ENCODE assay signal across 1 cellular context in the genomic region with DNA sequence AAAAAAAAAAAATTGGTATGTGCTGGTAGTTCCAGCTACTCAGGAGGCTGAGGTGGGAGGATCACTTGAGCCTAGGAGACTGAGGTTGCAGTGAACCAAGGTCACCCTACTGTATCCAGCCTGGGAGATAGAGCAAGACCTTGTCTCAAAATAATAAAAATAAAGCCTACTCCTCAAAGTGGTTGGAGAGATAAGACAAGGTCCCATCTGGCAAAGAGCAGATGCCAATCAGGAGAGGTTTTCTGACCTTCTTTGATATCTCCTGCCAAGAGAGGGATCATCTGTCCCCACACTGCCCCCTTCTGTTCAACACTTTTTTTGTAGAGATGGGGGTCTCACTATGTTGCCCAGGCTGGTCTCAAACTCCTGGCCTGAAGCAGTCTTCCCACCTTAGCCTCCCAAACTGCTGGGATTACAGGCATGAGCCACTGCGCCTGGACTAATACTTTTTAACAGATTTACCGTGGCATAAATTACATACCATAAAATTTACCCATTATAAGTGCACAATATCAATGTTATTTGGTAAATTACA.
TF ChIP-seq lines count a peak whose summit lies in the region.

No MANE protein-coding gene starts in this region.

TF ChIP-seq in HCT116, 20 proteins besides CTCF, POLR2A, EP300 and RAD21 (continued from another document):
- TF ChIP-seq, protein P1, sequence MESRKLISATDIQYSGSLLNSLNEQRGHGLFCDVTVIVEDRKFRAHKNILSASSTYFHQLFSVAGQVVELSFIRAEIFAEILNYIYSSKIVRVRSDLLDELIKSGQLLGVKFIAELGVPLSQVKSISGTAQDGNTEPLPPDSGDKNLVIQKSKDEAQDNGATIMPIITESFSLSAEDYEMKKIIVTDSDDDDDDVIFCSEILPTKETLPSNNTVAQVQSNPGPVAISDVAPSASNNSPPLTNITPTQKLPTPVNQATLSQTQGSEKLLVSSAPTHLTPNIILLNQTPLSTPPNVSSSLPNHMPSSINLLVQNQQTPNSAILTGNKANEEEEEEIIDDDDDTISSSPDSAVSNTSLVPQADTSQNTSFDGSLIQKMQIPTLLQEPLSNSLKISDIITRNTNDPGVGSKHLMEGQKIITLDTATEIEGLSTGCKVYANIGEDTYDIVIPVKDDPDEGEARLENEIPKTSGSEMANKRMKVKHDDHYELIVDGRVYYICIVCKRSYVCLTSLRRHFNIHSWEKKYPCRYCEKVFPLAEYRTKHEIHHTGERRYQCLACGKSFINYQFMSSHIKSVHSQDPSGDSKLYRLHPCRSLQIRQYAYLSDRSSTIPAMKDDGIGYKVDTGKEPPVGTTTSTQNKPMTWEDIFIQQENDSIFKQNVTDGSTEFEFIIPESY (IDR thresholded peaks at IDR 0.05; ENCODE audit: extremely low read depth, insufficient replicate concordance, low read length) = no peak
- TF ChIP-seq ZFX (IDR thresholded peaks at IDR 0.05) = no peak
